9 cellular contexts compared by ENCODE assay signal in the genomic region with DNA sequence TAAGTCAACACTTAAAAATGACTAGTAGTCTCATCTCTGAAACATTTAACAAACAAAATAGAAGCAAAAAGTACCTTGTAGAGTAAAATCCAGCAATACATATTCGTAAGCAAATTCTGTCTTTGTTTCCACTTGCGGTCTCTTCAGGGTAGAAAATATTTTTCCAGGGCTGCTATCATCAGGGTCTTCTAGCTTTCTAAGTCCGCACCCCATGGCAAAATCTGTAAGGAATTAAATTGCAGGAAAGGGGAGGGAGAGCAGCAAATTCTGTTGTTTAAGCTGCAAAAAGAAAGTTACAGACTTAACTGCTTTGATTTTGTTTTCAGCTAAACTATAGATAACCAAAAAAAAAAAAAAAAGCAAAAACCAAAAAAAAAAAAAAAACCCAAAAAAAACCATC. TPM values are rescaled to one million over a fixed set of nuclear protein-coding genes. Genes with fewer than 3 reads are reported as not detected.
DNase-seq lines count a peak whose midpoint lies in the region; ATAC-seq and TF ChIP-seq lines count a peak whose summit lies in the region.
"Had no signal": no experiment of that assay in that cellular context is flagged by ENCODE, and none has a peak within 500 bp of the region (broad histone marks: within the 10 kb centered on the region; RNA-seq: fewer than 3 reads in every experiment).

A gene with protein sequence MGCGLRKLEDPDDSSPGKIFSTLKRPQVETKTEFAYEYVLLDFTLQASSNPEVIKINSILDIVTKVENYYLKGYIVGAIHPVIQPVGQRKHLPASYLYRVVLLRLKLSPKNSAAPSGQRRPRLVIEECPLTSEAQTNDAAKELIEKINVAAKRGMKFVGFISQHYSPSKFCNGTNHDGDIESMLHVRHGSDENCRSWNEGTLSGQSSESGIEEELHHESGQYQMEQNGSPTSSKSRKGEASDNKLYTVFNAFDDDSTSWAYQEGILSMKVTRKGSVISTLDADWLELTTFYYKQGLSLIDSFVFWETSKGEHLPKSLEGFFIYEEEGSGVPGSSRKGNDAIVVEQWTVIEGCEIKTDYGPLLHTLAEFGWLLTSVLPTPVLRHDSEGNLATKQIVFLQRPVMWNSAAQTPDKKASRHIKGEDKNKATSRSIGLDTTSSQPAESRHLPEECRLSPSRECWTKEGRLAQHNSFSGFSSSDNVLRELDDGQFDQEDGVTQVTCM (minus strand): TSS at position 342 of the 400 bp plus-strand sequence. CDS start 129 bp downstream, at position 213.

- no peaks in the 10 kb centered on the region for H3K27me3 ChIP-seq in adrenal gland
- H3K27me3 ChIP-seq in upper lobe of left lung, result no peaks in the 10 kb centered on the region
- peaks cover 6% of the 10 kb centered on the region in 2 donors for H3K27me3 ChIP-seq in naive thymus-derived CD4-positive, alpha-beta T cell (ENCODE audit: control insufficient read depth in 2 of 2, insufficient read depth in 2 of 2, low read length in 2 of 2)

- POLR2A ChIA-PET in naive thymus-derived CD4-positive, alpha-beta T cell (lab: Charles Lee), result no interaction called here

- H3K4me1 ChIP-seq in adrenal gland (replicated peaks in 1 of 2), result peaks cover 4 to 20% of the 10 kb centered on the region in 2 donors
- peaks cover 0 to 10% (median 0%) of the 10 kb centered on the region in 4 donors for H3K4me1 ChIP-seq in upper lobe of left lung
- no peaks in the 10 kb centered on the region for H3K4me1 ChIP-seq in naive thymus-derived CD4-positive, alpha-beta T cell (ENCODE audit: control insufficient read depth in 2 of 2, insufficient read depth in 2 of 2, low read length in 2 of 2)

- no peak for TF ChIP-seq POLR2A in adrenal gland (IDR thresholded peaks at IDR 0.05)
- no peak for TF ChIP-seq POLR2A in upper lobe of left lung (IDR thresholded peaks at IDR 0.05)

- H3K4me3 ChIP-seq in adrenal gland (peak within 1 kb of the TSS in 2 of 4 donors; percentile 7 to 45), fibroblast of villous mesenchyme (ENCODE audit: low read depth, low read length) (peak within 1 kb of the TSS; percentile 53), upper lobe of left lung (peak within 1 kb of the TSS in 3 of 4 donors; percentile 13 to 38 (median 31))
- no peak within 1 kb of the TSS for H3K4me3 ChIP-seq in naive thymus-derived CD4-positive, alpha-beta T cell (ENCODE audit: low read length)

- H3K9me3 Mint-ChIP-seq in neural crest cell, result peaks cover 3% of the 10 kb centered on the region
- H3K9me3 Mint-ChIP-seq in naive thymus-derived CD4-positive, alpha-beta T cell, result peaks cover 0 to 2% (median 0%) of the 10 kb centered on the region in 11 donors
- H3K9me3 Mint-ChIP-seq in stimulated activated naive CD8-positive, alpha-beta T cell treated with anti-CD3 and anti-CD28 coated beads, Interleukin-15, amount 100 ng/mL, for 72 hours, result no peaks in the 10 kb centered on the region
- H3K9me3 Mint-ChIP-seq: activated naive CD8-positive, alpha-beta T cell treated with anti-CD3 and anti-CD28 coated beads for 36 hours had no signal

- TF ChIP-seq CTCF in adrenal gland (IDR thresholded peaks at IDR 0.05), result no peak
- no peak for TF ChIP-seq CTCF in fibroblast of villous mesenchyme (IDR thresholded peaks at IDR 0.05; ENCODE audit: insufficient read depth, low read depth, low read length)
- no peak for TF ChIP-seq CTCF in neural crest cell (conservative IDR thresholded peaks at IDR 0.05)
- TF ChIP-seq CTCF in upper lobe of left lung (IDR thresholded peaks at IDR 0.05), result no peak

- H3K36me3 Mint-ChIP-seq in neural crest cell (ENCODE audit: low read depth), result peaks cover 8% of the 10 kb centered on the region
- H3K36me3 Mint-ChIP-seq in naive thymus-derived CD4-positive, alpha-beta T cell, result peaks cover 0 to 2% (median 0%) of the 10 kb centered on the region in 5 donors
- H3K36me3 Mint-ChIP-seq: activated naive CD8-positive, alpha-beta T cell treated with anti-CD3 and anti-CD28 coated beads for 36 hours had no signal

- H3K9me3 ChIP-seq in adrenal gland (replicated peaks in 1 of 3) (no peaks in the 10 kb centered on the region), upper lobe of left lung (no peaks in the 10 kb centered on the region)
- H3K9me3 ChIP-seq in naive thymus-derived CD4-positive, alpha-beta T cell (ENCODE audit: control insufficient read depth in 2 of 3, low read length in 3 of 3), result no peaks in the 10 kb centered on the region

- 42 to 51% (median 44%) methylated on average over 3 of the region's 3 CpGs for WGBS in adrenal gland, 4 donors
- WGBS in upper lobe of left lung, 2 donors, result 65 to 68% methylated on average over 3 of the region's 3 CpGs

- H3K27me3 Mint-ChIP-seq in neural crest cell (ENCODE audit: low read depth), result no peaks in the 10 kb centered on the region
- H3K27me3 Mint-ChIP-seq in naive thymus-derived CD4-positive, alpha-beta T cell, result peaks cover 9 to 34% (median 14%) of the 10 kb centered on the region in 5 donors
- no peaks in the 10 kb centered on the region for H3K27me3 Mint-ChIP-seq in stimulated activated naive CD8-positive, alpha-beta T cell treated with anti-CD3 and anti-CD28 coated beads, Interleukin-15, amount 100 ng/mL, for 72 hours

- ATAC-seq in upper lobe of left lung (ENCODE audit: low FRiP score in 2 of 2), result no peak
- ATAC-seq in naive thymus-derived CD4-positive, alpha-beta T cell, result no peak
- ATAC-seq in stimulated activated naive CD8-positive, alpha-beta T cell treated with anti-CD3 and anti-CD28 coated beads, Interleukin-15, amount 100 ng/mL, for 72 hours, result no peak

- no peak for TF ChIP-seq EP300 in upper lobe of left lung (IDR thresholded peaks at IDR 0.05)

- intact Hi-C loops in adrenal gland (cut with DNase I), result no loop called here
- intact Hi-C loops in naive thymus-derived CD4-positive, alpha-beta T cell (cut with micrococcal nuclease), result no loop called here

- H3K36me3 ChIP-seq in adrenal gland (replicated peaks in 1 of 2) (no peaks in the 10 kb centered on the region), upper lobe of left lung (no peaks in the 10 kb centered on the region)
- no peaks in the 10 kb centered on the region for H3K36me3 ChIP-seq in naive thymus-derived CD4-positive, alpha-beta T cell (ENCODE audit: control insufficient read depth in 2 of 3, insufficient read depth in 3 of 3, low read length in 3 of 3)

- H3K27ac ChIP-seq in adrenal gland (peak within 1 kb of the TSS in 4 of 5 donors; percentile 50 to 65 (median 57)), upper lobe of left lung (peak within 1 kb of the TSS in 3 of 4 donors; percentile 37 to 64 (median 39))
- no peak within 1 kb of the TSS for H3K27ac ChIP-seq in naive thymus-derived CD4-positive, alpha-beta T cell (ENCODE audit: low read depth, low read length)

- H3K4me1 Mint-ChIP-seq in neural crest cell, result peaks cover 54% of the 10 kb centered on the region
- H3K4me1 Mint-ChIP-seq in naive thymus-derived CD4-positive, alpha-beta T cell, result no peaks in the 10 kb centered on the region
- H3K4me1 Mint-ChIP-seq in stimulated activated naive CD8-positive, alpha-beta T cell treated with anti-CD3 and anti-CD28 coated beads, Interleukin-15, amount 100 ng/mL, for 72 hours, result peaks cover 14% of the 10 kb centered on the region

- H3K27ac Mint-ChIP-seq in neural crest cell (ENCODE audit: unreplicated experiment), result peak within 1 kb of the TSS; percentile 85
- no peak within 1 kb of the TSS for H3K27ac Mint-ChIP-seq in naive thymus-derived CD4-positive, alpha-beta T cell
- no peak within 1 kb of the TSS for H3K27ac Mint-ChIP-seq in stimulated activated naive CD8-positive, alpha-beta T cell treated with anti-CD3 and anti-CD28 coated beads, Interleukin-15, amount 100 ng/mL, for 72 hours
- H3K27ac Mint-ChIP-seq: activated naive CD8-positive, alpha-beta T cell treated with anti-CD3 and anti-CD28 coated beads for 36 hours had no signal

- CTCF ChIA-PET in naive thymus-derived CD4-positive, alpha-beta T cell (lab: Charles Lee), result no interaction called here

- DNase-seq in adrenal gland, result no peak
- DNase-seq in fibroblast of villous mesenchyme (ENCODE audit: low read depth), result peak; percentile 19
- no peak for DNase-seq in neural crest cell (ENCODE audit: low read depth, low spot score)
- DNase-seq in upper lobe of left lung, result no peak
- DNase-seq in naive thymus-derived CD4-positive, alpha-beta T cell, result no peak
- no peak for DNase-seq in AG08396 (ENCODE audit: low spot score)
- no peak for DNase-seq in stimulated activated naive CD8-positive, alpha-beta T cell treated with anti-CD3 and anti-CD28 coated beads, Interleukin-15, amount 100 ng/mL, for 72 hours
- DNase-seq: activated naive CD8-positive, alpha-beta T cell treated with anti-CD3 and anti-CD28 coated beads for 36 hours; NCI-H526 had no signal

- peak within 1 kb of the TSS; percentile 91 for H3K4me3 Mint-ChIP-seq in neural crest cell
- H3K4me3 Mint-ChIP-seq in naive thymus-derived CD4-positive, alpha-beta T cell, result no peak within 1 kb of the TSS
- no peak within 1 kb of the TSS for H3K4me3 Mint-ChIP-seq in stimulated activated naive CD8-positive, alpha-beta T cell treated with anti-CD3 and anti-CD28 coated beads, Interleukin-15, amount 100 ng/mL, for 72 hours
- H3K4me3 Mint-ChIP-seq: activated naive CD8-positive, alpha-beta T cell treated with anti-CD3 and anti-CD28 coated beads for 36 hours had no signal

RNA-seq across cellular contexts. Expression of the gene that starts here (rescaled TPM):
- total RNA-seq in adrenal gland (10 to 100 TPM in 5 of 8 donors, 1 to 10 TPM in 3; 2.1 to 15.8 (median 11.2) TPM), fibroblast of villous mesenchyme (4.7 and 6.4 TPM in 2 replicates), neural crest cell (16.0 and 20.6 TPM in 2 replicates), upper lobe of left lung (1 to 10 TPM; 1.0 to 7.0 (median 2.8) TPM)
- 1 to 10 TPM; 1.2 to 2.2 (median 1.9) TPM for polyA plus RNA-seq in adrenal gland
- under 1 TPM in 1 of 5 experiments, not detected in 4; 0.64 TPM for total RNA-seq in naive thymus-derived CD4-positive, alpha-beta T cell
- under 1 TPM; 0.12 to 0.21 TPM for polyA plus RNA-seq in naive thymus-derived CD4-positive, alpha-beta T cell
- total RNA-seq: activated naive CD8-positive, alpha-beta T cell treated with anti-CD3 and anti-CD28 coated beads for 36 hours had no signal
